8 cellular contexts compared by ENCODE assay signal in the genomic region with DNA sequence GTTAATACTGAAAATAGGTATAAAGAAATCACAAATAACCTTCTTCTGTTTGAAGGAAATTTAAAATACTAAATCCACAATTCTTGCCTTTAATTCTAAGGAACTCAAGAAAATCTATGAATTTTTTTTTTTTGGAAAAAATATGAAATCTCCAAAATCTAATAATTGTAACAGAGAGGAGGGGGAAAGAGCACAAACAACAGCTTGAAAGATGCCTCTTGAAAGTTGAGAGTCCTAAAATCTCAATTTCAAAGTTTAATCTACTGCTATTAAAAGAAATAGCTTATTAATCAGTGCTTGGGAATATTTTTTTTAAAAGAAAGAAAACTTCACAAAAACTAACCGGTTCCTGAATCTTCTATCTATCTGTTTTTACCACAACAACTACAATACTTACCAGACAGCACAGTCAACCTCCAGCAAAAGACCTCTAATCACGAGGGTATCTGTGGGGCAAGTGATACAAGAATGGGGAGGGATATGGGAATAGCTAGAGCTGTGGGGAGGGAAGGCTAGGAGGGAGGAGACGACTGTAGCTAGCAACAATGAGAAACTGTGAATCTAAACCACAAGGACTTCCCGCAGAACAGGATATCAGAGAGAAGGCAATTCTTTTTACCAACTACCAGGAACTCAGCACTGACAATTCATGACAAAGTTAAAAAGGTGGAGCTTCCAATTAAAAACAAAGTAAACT. TPM values are rescaled to one million over a fixed set of nuclear protein-coding genes. Genes with fewer than 3 reads are reported as not detected.
DNase-seq lines count a peak whose midpoint lies in the region; ATAC-seq lines count a peak whose summit lies in the region.

A gene with protein sequence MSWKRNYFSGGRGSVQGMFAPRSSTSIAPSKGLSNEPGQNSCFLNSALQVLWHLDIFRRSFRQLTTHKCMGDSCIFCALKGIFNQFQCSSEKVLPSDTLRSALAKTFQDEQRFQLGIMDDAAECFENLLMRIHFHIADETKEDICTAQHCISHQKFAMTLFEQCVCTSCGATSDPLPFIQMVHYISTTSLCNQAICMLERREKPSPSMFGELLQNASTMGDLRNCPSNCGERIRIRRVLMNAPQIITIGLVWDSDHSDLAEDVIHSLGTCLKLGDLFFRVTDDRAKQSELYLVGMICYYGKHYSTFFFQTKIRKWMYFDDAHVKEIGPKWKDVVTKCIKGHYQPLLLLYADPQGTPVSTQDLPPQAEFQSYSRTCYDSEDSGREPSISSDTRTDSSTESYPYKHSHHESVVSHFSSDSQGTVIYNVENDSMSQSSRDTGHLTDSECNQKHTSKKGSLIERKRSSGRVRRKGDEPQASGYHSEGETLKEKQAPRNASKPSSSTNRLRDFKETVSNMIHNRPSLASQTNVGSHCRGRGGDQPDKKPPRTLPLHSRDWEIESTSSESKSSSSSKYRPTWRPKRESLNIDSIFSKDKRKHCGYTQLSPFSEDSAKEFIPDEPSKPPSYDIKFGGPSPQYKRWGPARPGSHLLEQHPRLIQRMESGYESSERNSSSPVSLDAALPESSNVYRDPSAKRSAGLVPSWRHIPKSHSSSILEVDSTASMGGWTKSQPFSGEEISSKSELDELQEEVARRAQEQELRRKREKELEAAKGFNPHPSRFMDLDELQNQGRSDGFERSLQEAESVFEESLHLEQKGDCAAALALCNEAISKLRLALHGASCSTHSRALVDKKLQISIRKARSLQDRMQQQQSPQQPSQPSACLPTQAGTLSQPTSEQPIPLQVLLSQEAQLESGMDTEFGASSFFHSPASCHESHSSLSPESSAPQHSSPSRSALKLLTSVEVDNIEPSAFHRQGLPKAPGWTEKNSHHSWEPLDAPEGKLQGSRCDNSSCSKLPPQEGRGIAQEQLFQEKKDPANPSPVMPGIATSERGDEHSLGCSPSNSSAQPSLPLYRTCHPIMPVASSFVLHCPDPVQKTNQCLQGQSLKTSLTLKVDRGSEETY (N-terminal part only) (minus strand): TSS at position 462 of the 697 bp plus-strand sequence. CDS start 15,684 bp downstream, outside the sequence.

- H3K9me3 ChIP-seq in SJSA1 (replicated peaks) = no peaks in the 10 kb centered on the region

- peak within 1 kb of the TSS; percentile 60 to 66 for H3K4me3 Mint-ChIP-seq in effector memory CD8-positive, alpha-beta T cell

- H3K9me3 Mint-ChIP-seq in effector memory CD8-positive, alpha-beta T cell = no peaks in the 10 kb centered on the region

- H3K36me3 ChIP-seq in SJSA1 = no peaks in the 10 kb centered on the region

- H3K27ac ChIP-seq in SJSA1 (peak within 1 kb of the TSS; percentile 94), temporal lobe (ENCODE audit: low read depth, low read length) (peak within 1 kb of the TSS; percentile 98)

- no peaks in the 10 kb centered on the region for H3K27me3 ChIP-seq in SJSA1 (replicated peaks)

- no peaks in the 10 kb centered on the region for H3K27me3 Mint-ChIP-seq in effector memory CD8-positive, alpha-beta T cell

- DNase-seq in NCI-H510A treated with DMSO at 0.1 percent for 48 hours (lab: John Stamatoyannopoulos, UW) (peak; percentile 27), NCI-H510A (lab: John Stamatoyannopoulos, UW) (no peak), SJSA1 (ENCODE audit: low read depth in 1 of 2, low spot score in 2 of 2) (peak in 1 of 2 experiments; percentile 68), lung microvascular endothelial cell (ENCODE audit: low read depth in 2 of 2) (peak; percentile 35 to 86), NCI-H1930 (lab: John Stamatoyannopoulos, UW) (no peak), GM19240 (ENCODE audit: insufficient read length, low spot score) (no peak)
- peak in 1 of 3 experiments; percentile 4 for DNase-seq in effector memory CD8-positive, alpha-beta T cell

- H3K4me3 ChIP-seq in SJSA1 = peak within 1 kb of the TSS; percentile 16

- peaks cover 45% of the 10 kb centered on the region for H3K4me1 ChIP-seq in SJSA1 (replicated peaks)

- H3K27ac Mint-ChIP-seq in effector memory CD8-positive, alpha-beta T cell = peak within 1 kb of the TSS; percentile 55 to 88

- H3K36me3 Mint-ChIP-seq in effector memory CD8-positive, alpha-beta T cell (ENCODE audit: insufficient read depth) = no peaks in the 10 kb centered on the region

- ATAC-seq in effector memory CD8-positive, alpha-beta T cell (replicated peaks) = peak; percentile 85

- H3K4me1 Mint-ChIP-seq in effector memory CD8-positive, alpha-beta T cell (ENCODE audit: low read depth in 2 of 2) = peaks cover 10 to 21% of the 10 kb centered on the region in 2 donors

RNA-seq across cellular contexts. Expression of the gene that starts here (rescaled TPM):
- total RNA-seq in SJSA1 (2014; rRNA removed; shearing (Covaris generic)) = 6.7 and 17.5 TPM in 2 replicates
- total RNA-seq in lung microvascular endothelial cell (3.4 and 7.2 TPM in 2 replicates), temporal lobe (29.3 TPM)

Comparison
In these comparisons a context has a peak if more than half of its experiments do, and no peak if none do; other contexts are left out.
1. DNase-seq: peak in NCI-H510A treated with DMSO at 0.1 percent for 48 hours (single experiment) and lung microvascular endothelial cell (2 of 2); none in NCI-H510A (single experiment), NCI-H1930 (0 of 2) and GM19240 (single experiment).